ENCODE assay signal across 20 cellular contexts in genomic region chr5:124956471-124957029, GRCh38.
DNase-seq lines count a peak whose midpoint lies in the region; FAIRE-seq lines count a peak whose summit lies in the region.
"Had no signal": no experiment of that assay in that cellular context is flagged by ENCODE, and none has a peak within 500 bp of the region (broad histone marks: within the 10 kb centered on the region; RNA-seq: fewer than 3 reads in every experiment).

No MANE protein-coding gene starts in this region.

- FAIRE-seq in GM19239 (lab: Jason Lieb, UNC), result peak; percentile 11

- DNase-seq in GM19239 (ENCODE audit: insufficient read length, low spot score) (no peak), NCI-H1694 (lab: John Stamatoyannopoulos, UW) (peak; percentile 31), fibroblast of gingiva (ENCODE audit: low read depth) (peak; percentile 48), putamen (ENCODE audit: low spot score) (peak; percentile 40), NCI-H2107 treated with DMSO at 0.1 percent for 48 hours (lab: John Stamatoyannopoulos, UW; ENCODE audit: unreplicated experiment) (no peak), NCI-H2029 treated with DMSO at 0.1 percent for 48 hours (lab: John Stamatoyannopoulos, UW) (no peak)
- no peak for DNase-seq in activated CD4-positive, alpha-beta T cell treated with anti-CD3 and anti-CD28 coated beads, Interleukin-2, amount 50 U/mL, for 4 hours
- DNase-seq: activated naive CD4-positive, alpha-beta T cell treated with anti-CD3 and anti-CD28 coated beads for 36 hours; activated T-cell treated with anti-CD3 and anti-CD28 coated beads, Interleukin-2, amount 50 U/mL, for 48 hours; amniotic stem cell; CD8-positive, alpha-beta memory T cell; cortex of kidney; DMS53; endodermal cell; GF-D8; heart right ventricle; HFFc6; NCI-H1436; NCI-H226; stimulated activated CD4-positive, alpha-beta T cell treated with anti-CD3 and anti-CD28 coated beads, Interleukin-1b, Interleukin-23, amount 100 ng/mL, for 48 hours had no signal

Comparison
In these comparisons a context has a peak if more than half of its experiments do, and no peak if none do; other contexts are left out.
1. DNase-seq: peak in NCI-H1694 (single experiment), fibroblast of gingiva (single experiment) and putamen (single experiment); none in GM19239 (single experiment), activated CD4-positive, alpha-beta T cell treated with anti-CD3 and anti-CD28 coated beads, Interleukin-2, amount 50 U/mL, for 4 hours (0 of 2), NCI-H2107 treated with DMSO at 0.1 percent for 48 hours (single experiment) and NCI-H2029 treated with DMSO at 0.1 percent for 48 hours (single experiment).